In the genomic region with DNA sequence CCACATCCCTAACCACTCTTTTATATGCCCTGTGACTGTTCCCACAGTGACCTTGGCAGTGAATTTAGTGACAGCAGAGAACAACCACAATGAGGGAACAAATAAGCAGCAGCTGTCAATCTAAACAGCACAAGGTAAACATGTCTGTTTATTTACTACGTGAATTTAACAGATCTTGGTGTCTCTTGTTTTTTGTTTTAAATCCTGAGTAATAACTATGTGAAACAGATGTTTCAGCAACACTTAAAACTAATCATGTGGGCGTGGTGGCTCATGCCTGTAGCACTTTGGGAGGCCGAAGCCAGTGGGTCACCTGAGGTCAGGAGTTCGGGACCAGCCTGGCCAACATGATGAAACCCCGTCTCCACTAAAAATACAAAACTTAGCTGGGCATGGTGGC, we compare ENCODE assay signal across 1 cellular context.
TF ChIP-seq lines count a peak whose summit lies in the region.

No MANE protein-coding gene starts in this region.

TF ChIP-seq in K562, 482 proteins besides CTCF, POLR2A, EP300 and RAD21 (continued from another document):
- TF ChIP-seq, protein P1, sequence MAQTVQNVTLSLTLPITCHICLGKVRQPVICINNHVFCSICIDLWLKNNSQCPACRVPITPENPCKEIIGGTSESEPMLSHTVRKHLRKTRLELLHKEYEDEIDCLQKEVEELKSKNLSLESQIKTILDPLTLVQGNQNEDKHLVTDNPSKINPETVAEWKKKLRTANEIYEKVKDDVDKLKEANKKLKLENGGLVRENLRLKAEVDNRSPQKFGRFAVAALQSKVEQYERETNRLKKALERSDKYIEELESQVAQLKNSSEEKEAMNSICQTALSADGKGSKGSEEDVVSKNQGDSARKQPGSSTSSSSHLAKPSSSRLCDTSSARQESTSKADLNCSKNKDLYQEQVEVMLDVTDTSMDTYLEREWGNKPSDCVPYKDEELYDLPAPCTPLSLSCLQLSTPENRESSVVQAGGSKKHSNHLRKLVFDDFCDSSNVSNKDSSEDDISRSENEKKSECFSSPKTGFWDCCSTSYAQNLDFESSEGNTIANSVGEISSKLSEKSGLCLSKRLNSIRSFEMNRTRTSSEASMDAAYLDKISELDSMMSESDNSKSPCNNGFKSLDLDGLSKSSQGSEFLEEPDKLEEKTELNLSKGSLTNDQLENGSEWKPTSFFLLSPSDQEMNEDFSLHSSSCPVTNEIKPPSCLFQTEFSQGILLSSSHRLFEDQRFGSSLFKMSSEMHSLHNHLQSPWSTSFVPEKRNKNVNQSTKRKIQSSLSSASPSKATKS (CRISPR knock-in tag; IDR thresholded peaks at IDR 0.05) = no peak
- TF ChIP-seq NFE2 (IDR thresholded peaks at IDR 0.05; ENCODE audit: low read depth) (peak; percentile 63), SOX6 (IDR thresholded peaks at IDR 0.05) (peak; percentile 87), MAFK (IDR thresholded peaks at IDR 0.05; ENCODE audit: low read length) (peak; percentile 42; the same call in 1 of the 2 replicates), ELF4 (CRISPR knock-in tag; IDR thresholded peaks at IDR 0.05) (no peak), ELF1 (tag; IDR thresholded peaks at IDR 0.05) (no peak), ATF7 (IDR thresholded peaks at IDR 0.05) (0 out of 2 replicates have a peak, but pooled peaks have one; percentile 25), ADNP (tag; IDR thresholded peaks at IDR 0.05) (peak; percentile 70; the same call in 1 of the 2 replicates), MEIS2 (IDR thresholded peaks at IDR 0.05; ENCODE audit: partially characterized antibody) (peak; percentile 71), KAT2B (IDR thresholded peaks at IDR 0.05; ENCODE audit: low read depth, low read length) (no peak), RAD51 (IDR thresholded peaks at IDR 0.05; ENCODE audit: borderline replicate concordance, low read depth) (no peak), MAFF (IDR thresholded peaks at IDR 0.05; ENCODE audit: low read length) (peak; percentile 47; the same call in 1 of the 2 replicates), PTTG1 (tag; IDR thresholded peaks at IDR 0.05; ENCODE audit: low read depth) (no peak), MAFG (tag; conservative IDR thresholded peaks at IDR 0.05) (peak; percentile 92), FOSL1 (tag; conservative IDR thresholded peaks at IDR 0.05) (0 out of 2 replicates have a peak, but pooled peaks have one; percentile 53), TAL1 (IDR thresholded peaks at IDR 0.05) (peak; percentile 61), ZNF316 (IDR thresholded peaks at IDR 0.05) (peak; percentile 88), ZNF780A (CRISPR knock-in tag; IDR thresholded peaks at IDR 0.05) (no peak), BACH1 (tag; IDR thresholded peaks at IDR 0.05) (peak; percentile 52; the same call in 1 of the 2 replicates), TBP (optimal IDR thresholded peaks at IDR 0.05; ENCODE audit: low read depth, low read length) (no peak), SMARCA4 (IDR thresholded peaks at IDR 0.05) (peak; percentile 34; the same call in 1 of the 2 replicates), FOXK2 (conservative IDR thresholded peaks at IDR 0.05 in 1 of 2, IDR thresholded peaks at IDR 0.05 in 1 of 2; ENCODE audit: low read depth in 2 of 2) (peak; percentile 34 to 65; a peak in 1 of 4 replicates), C11orf30 (IDR thresholded peaks at IDR 0.05; ENCODE audit: low read depth) (peak; percentile 82), CEBPG (CRISPR knock-in tag; IDR thresholded peaks at IDR 0.05) (no peak), CEBPG (tag; conservative IDR thresholded peaks at IDR 0.05 in 1 of 2, IDR thresholded peaks at IDR 0.05 in 1 of 2) (peak; percentile 38 to 48; a peak in 2 of 4 replicates), POLR3A (IDR thresholded peaks at IDR 0.05; ENCODE audit: borderline replicate concordance, extremely low read depth, insufficient read depth, insufficient read length) (no peak), TRIM24 (IDR thresholded peaks at IDR 0.05) (peak in 1 of 2 experiments; percentile 61; a peak in 2 of 4 replicates), RFX5 (IDR thresholded peaks at IDR 0.05; ENCODE audit: low read depth, low read length) (no peak), SPI1 (IDR thresholded peaks at IDR 0.05; ENCODE audit: borderline replicate concordance, low read depth, low read length) (no peak), NCOR1 (IDR thresholded peaks at IDR 0.05) (peak; percentile 41), CBFA2T2 (conservative IDR thresholded peaks at IDR 0.05) (peak; percentile 59), FOXA3 (CRISPR knock-in tag; conservative IDR thresholded peaks at IDR 0.05 in 1 of 2, IDR thresholded peaks at IDR 0.05 in 1 of 2) (peak; percentile 55 to 73; a peak in 3 of 4 replicates), ZNF766 (CRISPR knock-in tag; conservative IDR thresholded peaks at IDR 0.05) (0 out of 2 replicates have a peak, but pooled peaks have one; percentile 3), ZNF76 (CRISPR knock-in tag; IDR thresholded peaks at IDR 0.05; ENCODE audit: borderline replicate concordance) (no peak), SRF (CRISPR knock-in tag; IDR thresholded peaks at IDR 0.05) (no peak), ESRRA (IDR thresholded peaks at IDR 0.05; ENCODE audit: borderline replicate concordance, low read depth) (peak; percentile 43; the same call in 1 of the 2 replicates), ARID1B (IDR thresholded peaks at IDR 0.05) (peak; percentile 66), NR2C1 (IDR thresholded peaks at IDR 0.05) (no peak), NR2C1 (tag; IDR thresholded peaks at IDR 0.05) (peak; percentile 18; the same call in 1 of the 2 replicates), TEAD4 (IDR thresholded peaks at IDR 0.05; ENCODE audit: low read length) (peak; percentile 52; the same call in 1 of the 2 replicates), TEAD4 (CRISPR knock-in tag; IDR thresholded peaks at IDR 0.05; ENCODE audit: borderline replicate concordance) (no peak), DPF2 (IDR thresholded peaks at IDR 0.05) (0 out of 2 replicates have a peak, but pooled peaks have one; percentile 27), KAT7 (CRISPR knock-in tag; IDR thresholded peaks at IDR 0.05; ENCODE audit: borderline replicate concordance) (no peak), CBFA2T3 (IDR thresholded peaks at IDR 0.05) (peak; percentile 79), CEBPB (tag; IDR thresholded peaks at IDR 0.05) (peak; percentile 58), ZNF431 (CRISPR knock-in tag; IDR thresholded peaks at IDR 0.05) (no peak)
- TF ChIP-seq, protein P2, sequence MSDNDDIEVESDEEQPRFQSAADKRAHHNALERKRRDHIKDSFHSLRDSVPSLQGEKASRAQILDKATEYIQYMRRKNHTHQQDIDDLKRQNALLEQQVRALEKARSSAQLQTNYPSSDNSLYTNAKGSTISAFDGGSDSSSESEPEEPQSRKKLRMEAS (CRISPR knock-in tag; IDR thresholded peaks at IDR 0.05) = no peak
- TF ChIP-seq, protein P3, sequence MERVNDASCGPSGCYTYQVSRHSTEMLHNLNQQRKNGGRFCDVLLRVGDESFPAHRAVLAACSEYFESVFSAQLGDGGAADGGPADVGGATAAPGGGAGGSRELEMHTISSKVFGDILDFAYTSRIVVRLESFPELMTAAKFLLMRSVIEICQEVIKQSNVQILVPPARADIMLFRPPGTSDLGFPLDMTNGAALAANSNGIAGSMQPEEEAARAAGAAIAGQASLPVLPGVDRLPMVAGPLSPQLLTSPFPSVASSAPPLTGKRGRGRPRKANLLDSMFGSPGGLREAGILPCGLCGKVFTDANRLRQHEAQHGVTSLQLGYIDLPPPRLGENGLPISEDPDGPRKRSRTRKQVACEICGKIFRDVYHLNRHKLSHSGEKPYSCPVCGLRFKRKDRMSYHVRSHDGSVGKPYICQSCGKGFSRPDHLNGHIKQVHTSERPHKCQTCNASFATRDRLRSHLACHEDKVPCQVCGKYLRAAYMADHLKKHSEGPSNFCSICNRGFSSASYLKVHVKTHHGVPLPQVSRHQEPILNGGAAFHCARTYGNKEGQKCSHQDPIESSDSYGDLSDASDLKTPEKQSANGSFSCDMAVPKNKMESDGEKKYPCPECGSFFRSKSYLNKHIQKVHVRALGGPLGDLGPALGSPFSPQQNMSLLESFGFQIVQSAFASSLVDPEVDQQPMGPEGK (CRISPR knock-in tag; IDR thresholded peaks at IDR 0.05; ENCODE audit: borderline replicate concordance) = no peak
- TF ChIP-seq, protein P4, sequence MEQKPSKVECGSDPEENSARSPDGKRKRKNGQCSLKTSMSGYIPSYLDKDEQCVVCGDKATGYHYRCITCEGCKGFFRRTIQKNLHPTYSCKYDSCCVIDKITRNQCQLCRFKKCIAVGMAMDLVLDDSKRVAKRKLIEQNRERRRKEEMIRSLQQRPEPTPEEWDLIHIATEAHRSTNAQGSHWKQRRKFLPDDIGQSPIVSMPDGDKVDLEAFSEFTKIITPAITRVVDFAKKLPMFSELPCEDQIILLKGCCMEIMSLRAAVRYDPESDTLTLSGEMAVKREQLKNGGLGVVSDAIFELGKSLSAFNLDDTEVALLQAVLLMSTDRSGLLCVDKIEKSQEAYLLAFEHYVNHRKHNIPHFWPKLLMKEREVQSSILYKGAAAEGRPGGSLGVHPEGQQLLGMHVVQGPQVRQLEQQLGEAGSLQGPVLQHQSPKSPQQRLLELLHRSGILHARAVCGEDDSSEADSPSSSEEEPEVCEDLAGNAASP (IDR thresholded peaks at IDR 0.05) = peak; percentile 60; the same call in 1 of the 2 replicates
- TF ChIP-seq, protein P5, sequence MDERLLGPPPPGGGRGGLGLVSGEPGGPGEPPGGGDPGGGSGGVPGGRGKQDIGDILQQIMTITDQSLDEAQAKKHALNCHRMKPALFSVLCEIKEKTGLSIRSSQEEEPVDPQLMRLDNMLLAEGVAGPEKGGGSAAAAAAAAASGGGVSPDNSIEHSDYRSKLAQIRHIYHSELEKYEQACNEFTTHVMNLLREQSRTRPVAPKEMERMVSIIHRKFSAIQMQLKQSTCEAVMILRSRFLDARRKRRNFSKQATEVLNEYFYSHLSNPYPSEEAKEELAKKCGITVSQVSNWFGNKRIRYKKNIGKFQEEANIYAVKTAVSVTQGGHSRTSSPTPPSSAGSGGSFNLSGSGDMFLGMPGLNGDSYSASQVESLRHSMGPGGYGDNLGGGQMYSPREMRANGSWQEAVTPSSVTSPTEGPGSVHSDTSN (CRISPR knock-in tag; IDR thresholded peaks at IDR 0.05; ENCODE audit: low read depth) = peak; percentile 40; the same call in 1 of the 2 replicates
- TF ChIP-seq, protein P5 (tag; conservative IDR thresholded peaks at IDR 0.05; ENCODE audit: low read depth) = peak; percentile 61; the same call in 1 of the 2 replicates
- TF ChIP-seq, protein P6, sequence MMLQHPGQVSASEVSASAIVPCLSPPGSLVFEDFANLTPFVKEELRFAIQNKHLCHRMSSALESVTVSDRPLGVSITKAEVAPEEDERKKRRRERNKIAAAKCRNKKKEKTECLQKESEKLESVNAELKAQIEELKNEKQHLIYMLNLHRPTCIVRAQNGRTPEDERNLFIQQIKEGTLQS (IDR thresholded peaks at IDR 0.05) = 0 out of 2 replicates have a peak, but pooled peaks have one; percentile 32
- TF ChIP-seq, protein P6 (CRISPR knock-in tag; conservative IDR thresholded peaks at IDR 0.05) = no peak
- TF ChIP-seq, protein P7, sequence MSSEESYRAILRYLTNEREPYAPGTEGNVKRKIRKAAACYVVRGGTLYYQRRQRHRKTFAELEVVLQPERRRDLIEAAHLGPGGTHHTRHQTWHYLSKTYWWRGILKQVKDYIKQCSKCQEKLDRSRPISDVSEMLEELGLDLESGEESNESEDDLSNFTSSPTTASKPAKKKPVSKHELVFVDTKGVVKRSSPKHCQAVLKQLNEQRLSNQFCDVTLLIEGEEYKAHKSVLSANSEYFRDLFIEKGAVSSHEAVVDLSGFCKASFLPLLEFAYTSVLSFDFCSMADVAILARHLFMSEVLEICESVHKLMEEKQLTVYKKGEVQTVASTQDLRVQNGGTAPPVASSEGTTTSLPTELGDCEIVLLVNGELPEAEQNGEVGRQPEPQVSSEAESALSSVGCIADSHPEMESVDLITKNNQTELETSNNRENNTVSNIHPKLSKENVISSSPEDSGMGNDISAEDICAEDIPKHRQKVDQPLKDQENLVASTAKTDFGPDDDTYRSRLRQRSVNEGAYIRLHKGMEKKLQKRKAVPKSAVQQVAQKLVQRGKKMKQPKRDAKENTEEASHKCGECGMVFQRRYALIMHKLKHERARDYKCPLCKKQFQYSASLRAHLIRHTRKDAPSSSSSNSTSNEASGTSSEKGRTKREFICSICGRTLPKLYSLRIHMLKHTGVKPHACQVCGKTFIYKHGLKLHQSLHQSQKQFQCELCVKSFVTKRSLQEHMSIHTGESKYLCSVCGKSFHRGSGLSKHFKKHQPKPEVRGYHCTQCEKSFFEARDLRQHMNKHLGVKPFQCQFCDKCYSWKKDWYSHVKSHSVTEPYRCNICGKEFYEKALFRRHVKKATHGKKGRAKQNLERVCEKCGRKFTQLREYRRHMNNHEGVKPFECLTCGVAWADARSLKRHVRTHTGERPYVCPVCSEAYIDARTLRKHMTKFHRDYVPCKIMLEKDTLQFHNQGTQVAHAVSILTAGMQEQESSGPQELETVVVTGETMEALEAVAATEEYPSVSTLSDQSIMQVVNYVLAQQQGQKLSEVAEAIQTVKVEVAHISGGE (CRISPR knock-in tag; IDR thresholded peaks at IDR 0.05) = no peak
- TF ChIP-seq, protein P8, sequence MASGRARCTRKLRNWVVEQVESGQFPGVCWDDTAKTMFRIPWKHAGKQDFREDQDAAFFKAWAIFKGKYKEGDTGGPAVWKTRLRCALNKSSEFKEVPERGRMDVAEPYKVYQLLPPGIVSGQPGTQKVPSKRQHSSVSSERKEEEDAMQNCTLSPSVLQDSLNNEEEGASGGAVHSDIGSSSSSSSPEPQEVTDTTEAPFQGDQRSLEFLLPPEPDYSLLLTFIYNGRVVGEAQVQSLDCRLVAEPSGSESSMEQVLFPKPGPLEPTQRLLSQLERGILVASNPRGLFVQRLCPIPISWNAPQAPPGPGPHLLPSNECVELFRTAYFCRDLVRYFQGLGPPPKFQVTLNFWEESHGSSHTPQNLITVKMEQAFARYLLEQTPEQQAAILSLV (tag; IDR thresholded peaks at IDR 0.05) = peak; percentile 53; the same call in 1 of the 2 replicates
- TF ChIP-seq, protein P9, sequence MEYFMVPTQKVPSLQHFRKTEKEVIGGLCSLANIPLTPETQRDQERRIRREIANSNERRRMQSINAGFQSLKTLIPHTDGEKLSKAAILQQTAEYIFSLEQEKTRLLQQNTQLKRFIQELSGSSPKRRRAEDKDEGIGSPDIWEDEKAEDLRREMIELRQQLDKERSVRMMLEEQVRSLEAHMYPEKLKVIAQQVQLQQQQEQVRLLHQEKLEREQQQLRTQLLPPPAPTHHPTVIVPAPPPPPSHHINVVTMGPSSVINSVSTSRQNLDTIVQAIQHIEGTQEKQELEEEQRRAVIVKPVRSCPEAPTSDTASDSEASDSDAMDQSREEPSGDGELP (CRISPR knock-in tag; IDR thresholded peaks at IDR 0.05; ENCODE audit: borderline replicate concordance) = peak; percentile 22; the same call in 1 of the 2 replicates
